8 cellular contexts compared by ENCODE assay signal in the genomic region with DNA sequence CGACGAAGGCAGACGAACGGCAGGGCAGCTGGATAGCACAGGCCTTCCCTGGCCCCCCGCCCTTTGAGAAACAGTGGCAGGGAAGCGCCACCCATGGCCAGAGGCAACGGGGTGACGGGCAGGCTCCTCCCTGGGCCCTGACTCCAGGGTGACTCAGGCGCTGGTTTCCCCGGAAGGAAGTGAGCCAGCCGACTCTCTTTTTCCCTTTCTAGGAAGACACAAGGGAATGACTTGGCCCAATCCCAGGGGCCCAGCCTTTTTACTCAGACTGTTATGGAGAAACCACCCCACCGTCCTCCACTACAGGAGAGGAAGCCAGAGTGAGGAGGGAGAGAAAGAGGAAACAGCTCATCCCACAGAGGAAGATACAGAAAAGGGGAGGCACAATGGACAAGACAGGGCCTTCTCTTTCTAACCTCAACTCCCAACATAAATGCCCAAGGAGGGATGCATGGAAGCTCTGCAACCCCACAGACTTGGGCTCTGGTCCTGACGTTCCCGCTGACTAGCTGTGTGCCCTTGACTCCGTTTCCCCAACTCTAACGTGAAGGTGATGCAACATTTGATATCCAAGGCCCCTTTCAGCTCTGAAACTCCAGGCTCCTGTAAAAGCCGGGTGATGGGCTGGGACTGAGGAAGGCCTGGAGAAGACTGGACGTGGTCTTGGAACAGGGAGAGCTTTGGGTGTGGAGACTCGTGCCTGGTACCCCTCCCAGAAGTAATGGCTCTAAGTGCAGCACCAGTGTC. TPM values are rescaled to one million over a fixed set of nuclear protein-coding genes. Genes with fewer than 3 reads are reported as not detected.
DNase-seq lines count a peak whose midpoint lies in the region; ATAC-seq, FAIRE-seq and TF ChIP-seq lines count a peak whose summit lies in the region.

No MANE protein-coding gene starts in this region.

- no peak overlapping the region for H2AFZ ChIP-seq in fibroblast of lung (ENCODE audit: low read length)

- TF ChIP-seq CTCF in RWPE2 (IDR thresholded peaks at IDR 0.05; ENCODE audit: poor library complexity, severe bottlenecking): no peak
- no peak for TF ChIP-seq CTCF in fibroblast of lung (conservative IDR thresholded peaks at IDR 0.05 in 1 of 2, IDR thresholded peaks at IDR 0.05 in 1 of 2; ENCODE audit: low read depth in 1 of 2, low read length in 2 of 2)
- TF ChIP-seq CTCF in pancreas (IDR thresholded peaks at IDR 0.05): no peak

- H3K9ac ChIP-seq in fibroblast of lung (ENCODE audit: insufficient read depth, low read length): peak overlapping the region; percentile 11

- ATAC-seq in RWPE2 (ENCODE audit: low read depth) (peak; percentile 80), pancreas (peak in 3 of 4 donors; percentile 23 to 67 (median 28)), HG03097 (IDR thresholded peaks at IDR 0.05; ENCODE audit: low FRiP score, unreplicated experiment) (no peak), GM18873 (IDR thresholded peaks at IDR 0.05; ENCODE audit: low FRiP score, unreplicated experiment) (no peak)

- no peak overlapping the region for H3K4me3 ChIP-seq in RWPE2 (ENCODE audit: severe bottlenecking)
- no peak overlapping the region for H3K4me3 ChIP-seq in fibroblast of lung (replicated peaks in 1 of 4; ENCODE audit: control extremely low read depth in 1 of 4, insufficient read depth in 1 of 4, low read depth in 3 of 4, low read length in 4 of 4)
- H3K4me3 ChIP-seq in pancreas: no peak overlapping the region

- H3K27ac ChIP-seq in RWPE2 (ENCODE audit: poor library complexity, severe bottlenecking): peak overlapping the region; percentile 98
- peak overlapping the region; percentile 89 for H3K27ac ChIP-seq in fibroblast of lung (ENCODE audit: insufficient read depth, low read length)
- peak overlapping the region in 1 of 4 donors; percentile 5 for H3K27ac ChIP-seq in pancreas

- no peak for FAIRE-seq in pancreas (lab: Jason Lieb, UNC)

- H3K36me3 ChIP-seq in RWPE2 (ENCODE audit: low read depth): peaks cover 69% of the 10 kb centered on the region
- peaks cover 2% of the 10 kb centered on the region for H3K36me3 ChIP-seq in fibroblast of lung (ENCODE audit: control insufficient read depth, insufficient read depth, low read length)
- no peaks in the 10 kb centered on the region for H3K36me3 ChIP-seq in pancreas

- peak overlapping the region; percentile 42 for H3K4me2 ChIP-seq in fibroblast of lung (ENCODE audit: extremely low read depth, insufficient read depth, low read length)

- peaks cover 98% of the 10 kb centered on the region for H3K4me1 ChIP-seq in RWPE2 (ENCODE audit: insufficient read depth, poor library complexity, severe bottlenecking)
- peaks cover 62% of the 10 kb centered on the region for H3K4me1 ChIP-seq in fibroblast of lung (ENCODE audit: control insufficient read depth, extremely low read depth, insufficient read depth, low read length)
- peaks cover 10 to 54% (median 25%) of the 10 kb centered on the region in 3 donors for H3K4me1 ChIP-seq in pancreas

- H3K27me3 ChIP-seq in RWPE2 (ENCODE audit: insufficient read depth, poor library complexity, severe bottlenecking): no peaks in the 10 kb centered on the region
- H3K27me3 ChIP-seq in fibroblast of lung (ENCODE audit: control insufficient read depth, insufficient read depth, low read length): no peaks in the 10 kb centered on the region
- no peaks in the 10 kb centered on the region for H3K27me3 ChIP-seq in pancreas

- H3K79me2 ChIP-seq in fibroblast of lung (ENCODE audit: control insufficient read depth, insufficient read depth, low read length): peaks cover 95% of the 10 kb centered on the region

- H4K20me1 ChIP-seq in fibroblast of lung (ENCODE audit: control insufficient read depth, extremely low read depth, insufficient read depth, low read length): peaks cover 2% of the 10 kb centered on the region

- DNase-seq in EH (ENCODE audit: low read depth) (peak; percentile 100), RWPE2 (ENCODE audit: low spot score) (peak; percentile 100), fibroblast of lung (ENCODE audit: low read depth in 2 of 2) (peak; percentile 96 to 98), pancreas (peak in 1 of 6 donors; percentile 40), occipital lobe (lab: John Stamatoyannopoulos, UW) (no peak), NCI-H1048 (lab: John Stamatoyannopoulos, UW) (no peak)

- H3K9me3 ChIP-seq in RWPE2 (ENCODE audit: severe bottlenecking) (no peaks in the 10 kb centered on the region), fibroblast of lung (ENCODE audit: control insufficient read depth, insufficient read depth, low read depth, low read length) (no peaks in the 10 kb centered on the region), pancreas (no peaks in the 10 kb centered on the region)

- intact Hi-C loops in pancreas (cut with DNase I): no loop called here

- 84 to 87% methylated on average over 19 of the region's 19 CpGs for WGBS in pancreas, 2 donors

RNA-seq across cellular contexts. Expression of a gene that starts 27.9 kb away (rescaled TPM):
- total RNA-seq in fibroblast of lung (178 and 254 TPM in 2 replicates), pancreas (100 to 1,000 TPM in 2 of 6 donors, 10 to 100 TPM in 4; 41.4 to 133 (median 50.9) TPM), occipital lobe (12.2 TPM)
- polyA plus RNA-seq in fibroblast of lung (578 and 729 TPM in 2 replicates), pancreas (10 to 100 TPM; 24.4 to 47.3 TPM)
- 491 and 638 TPM in 2 replicates for polyA plus RNA-seq in fibroblast of lung (2012)
- polyA minus RNA-seq in fibroblast of lung (ENCODE audit: low replicate concordance): 1,123 and 1,490 TPM in 2 replicates

Comparison
In these comparisons a context has a peak if more than half of its experiments do, and no peak if none do; other contexts are left out.
1. DNase-seq: peak in EH (single experiment), RWPE2 (single experiment) and fibroblast of lung (2 of 2); none in occipital lobe (single experiment) and NCI-H1048 (single experiment).
2. ATAC-seq: peak in RWPE2 (single experiment) and pancreas (3 of 4); none in HG03097 (single experiment) and GM18873 (single experiment).